In genomic region chr16:84532299-84532724, GRCh38 we compare ENCODE assay signal across 8 cellular contexts. TPM values are rescaled to one million over a fixed set of nuclear protein-coding genes. Genes with fewer than 3 reads are reported as not detected.
A peak's percentile ranks its signal among the peaks of the same experiment; 100 is the strongest.
DNase-seq lines count a peak whose midpoint lies in the region; ATAC-seq and TF ChIP-seq lines count a peak whose summit lies in the region.

No MANE protein-coding gene starts in this region.

- peak; percentile 80 to 92 (median 90) for ATAC-seq in heart right ventricle
- ATAC-seq in HG03520 (IDR thresholded peaks at IDR 0.05; ENCODE audit: unreplicated experiment): no peak
- no peak for ATAC-seq in HG03039 (IDR thresholded peaks at IDR 0.05; ENCODE audit: unreplicated experiment)
- ATAC-seq in activated CD8-positive, alpha-beta memory T cell treated with anti-CD3 and anti-CD28 coated beads, Interleukin-2, amount 10 ng/mL, durations not matched to agents 7 days and 5 days: no peak

- no peaks in the 10 kb centered on the region for H3K27me3 ChIP-seq in heart right ventricle

- CTCF ChIA-PET in activated CD8-positive, alpha-beta memory T cell treated with anti-CD3 and anti-CD28 coated beads, Interleukin-2, amount 10 ng/mL, durations not matched to agents 7 days and 5 days (lab: Charles Lee): interaction anchor here (1.3 to 1.6 kb wide), 2 partner anchors 12 to 17 kb away, joined by 4 to 5 read pairs; no protein-coding TSS in a partner anchor

- TF ChIP-seq CTCF in heart right ventricle (IDR thresholded peaks at IDR 0.05) (no peak), retinal pigment epithelial cell (conservative IDR thresholded peaks at IDR 0.05; ENCODE audit: low read depth, low read length) (no peak)

- no peaks in the 10 kb centered on the region for H3K27me3 Mint-ChIP-seq in activated T-helper 1 cell treated with anti-CD3 and anti-CD28 coated beads, Interleukin-12 subunit alpha, Interleukin-12 subunit beta, Interleukin-2, Interleukin-4 antibody, amounts not matched to agents 30 ng/mL and 10 ng/mL and 1 ng/mL, durations not matched to agents 14 hours and 24 hours and 36 hours (ENCODE audit: insufficient read depth)
- H3K27me3 Mint-ChIP-seq in immature natural killer cell (ENCODE audit: low read depth in 3 of 3): peaks cover 6 to 12% (median 11%) of the 10 kb centered on the region in 3 donors
- H3K27me3 Mint-ChIP-seq in activated CD8-positive, alpha-beta memory T cell treated with anti-CD3 and anti-CD28 coated beads, Interleukin-2, amount 10 ng/mL, durations not matched to agents 7 days and 5 days: no peaks in the 10 kb centered on the region

- H3K4me3 Mint-ChIP-seq in activated T-helper 1 cell treated with anti-CD3 and anti-CD28 coated beads, Interleukin-12 subunit alpha, Interleukin-12 subunit beta, Interleukin-2, Interleukin-4 antibody, amounts not matched to agents 30 ng/mL and 10 ng/mL and 1 ng/mL, durations not matched to agents 14 hours and 24 hours and 36 hours: no peak overlapping the region
- no peak overlapping the region for H3K4me3 Mint-ChIP-seq in immature natural killer cell
- H3K4me3 Mint-ChIP-seq in activated CD8-positive, alpha-beta memory T cell treated with anti-CD3 and anti-CD28 coated beads, Interleukin-2, amount 10 ng/mL, durations not matched to agents 7 days and 5 days: no peak overlapping the region

- H3K27ac ChIP-seq in heart right ventricle: peak overlapping the region; percentile 24 to 86 (median 68)

- intact Hi-C loops in activated T-helper 1 cell treated with anti-CD3 and anti-CD28 coated beads, Interleukin-12 subunit alpha, Interleukin-12 subunit beta, Interleukin-2, Interleukin-4 antibody, amounts not matched to agents 30 ng/mL and 10 ng/mL and 1 ng/mL, durations not matched to agents 14 hours and 24 hours and 36 hours (cut with micrococcal nuclease): no loop called here
- intact Hi-C loops in heart right ventricle (cut with DNase I): no loop called here

- peaks cover 12 to 53% (median 34%) of the 10 kb centered on the region in 9 donors for H3K4me1 ChIP-seq in heart right ventricle

- H3K4me3 ChIP-seq in heart right ventricle (no peak overlapping the region), retinal pigment epithelial cell (ENCODE audit: low read length) (no peak overlapping the region)

- WGBS in heart right ventricle, 2 donors: 24 to 36% methylated on average over 10 of the region's 10 CpGs

- H3K27ac Mint-ChIP-seq in activated T-helper 1 cell treated with anti-CD3 and anti-CD28 coated beads, Interleukin-12 subunit alpha, Interleukin-12 subunit beta, Interleukin-2, Interleukin-4 antibody, amounts not matched to agents 30 ng/mL and 10 ng/mL and 1 ng/mL, durations not matched to agents 14 hours and 24 hours and 36 hours: peak overlapping the region; percentile 48
- H3K27ac Mint-ChIP-seq in immature natural killer cell: no peak overlapping the region
- no peak overlapping the region for H3K27ac Mint-ChIP-seq in activated CD8-positive, alpha-beta memory T cell treated with anti-CD3 and anti-CD28 coated beads, Interleukin-2, amount 10 ng/mL, durations not matched to agents 7 days and 5 days

- no peaks in the 10 kb centered on the region for H3K36me3 ChIP-seq in heart right ventricle

- DNase-seq in GM04504 (ENCODE audit: low read depth) (peak; percentile 95), heart right ventricle (peak; percentile 56 to 62), retinal pigment epithelial cell (ENCODE audit: low read depth) (peak; percentile 91), immature natural killer cell (no peak)
- no peak for DNase-seq in activated T-helper 1 cell treated with anti-CD3 and anti-CD28 coated beads, Interleukin-12 subunit alpha, Interleukin-12 subunit beta, Interleukin-2, Interleukin-4 antibody, amounts not matched to agents 30 ng/mL and 10 ng/mL and 1 ng/mL, durations not matched to agents 14 hours and 24 hours and 36 hours (ENCODE audit: low spot score)
- DNase-seq in activated CD8-positive, alpha-beta memory T cell treated with anti-CD3 and anti-CD28 coated beads, Interleukin-2, amount 10 ng/mL, durations not matched to agents 7 days and 5 days: no peak

- H3K9me3 ChIP-seq in heart right ventricle: peaks cover 0 to 10% (median 0%) of the 10 kb centered on the region in 11 donors

- peaks cover 25% of the 10 kb centered on the region for H3K9me3 Mint-ChIP-seq in activated T-helper 1 cell treated with anti-CD3 and anti-CD28 coated beads, Interleukin-12 subunit alpha, Interleukin-12 subunit beta, Interleukin-2, Interleukin-4 antibody, amounts not matched to agents 30 ng/mL and 10 ng/mL and 1 ng/mL, durations not matched to agents 14 hours and 24 hours and 36 hours
- H3K9me3 Mint-ChIP-seq in immature natural killer cell: peaks cover 0 to 7% (median 4%) of the 10 kb centered on the region in 6 donors
- peaks cover 20% of the 10 kb centered on the region for H3K9me3 Mint-ChIP-seq in activated CD8-positive, alpha-beta memory T cell treated with anti-CD3 and anti-CD28 coated beads, Interleukin-2, amount 10 ng/mL, durations not matched to agents 7 days and 5 days (ENCODE audit: low read depth)

- H3K4me1 Mint-ChIP-seq in activated T-helper 1 cell treated with anti-CD3 and anti-CD28 coated beads, Interleukin-12 subunit alpha, Interleukin-12 subunit beta, Interleukin-2, Interleukin-4 antibody, amounts not matched to agents 30 ng/mL and 10 ng/mL and 1 ng/mL, durations not matched to agents 14 hours and 24 hours and 36 hours (ENCODE audit: low read depth): peaks cover 18% of the 10 kb centered on the region
- H3K4me1 Mint-ChIP-seq in immature natural killer cell: no peaks in the 10 kb centered on the region
- peaks cover 33% of the 10 kb centered on the region for H3K4me1 Mint-ChIP-seq in activated CD8-positive, alpha-beta memory T cell treated with anti-CD3 and anti-CD28 coated beads, Interleukin-2, amount 10 ng/mL, durations not matched to agents 7 days and 5 days

- H3K36me3 Mint-ChIP-seq in activated T-helper 1 cell treated with anti-CD3 and anti-CD28 coated beads, Interleukin-12 subunit alpha, Interleukin-12 subunit beta, Interleukin-2, Interleukin-4 antibody, amounts not matched to agents 30 ng/mL and 10 ng/mL and 1 ng/mL, durations not matched to agents 14 hours and 24 hours and 36 hours (ENCODE audit: low read depth): peaks cover 59% of the 10 kb centered on the region
- peaks cover 0 to 12% (median 0%) of the 10 kb centered on the region in 3 donors for H3K36me3 Mint-ChIP-seq in immature natural killer cell
- H3K36me3 Mint-ChIP-seq in activated CD8-positive, alpha-beta memory T cell treated with anti-CD3 and anti-CD28 coated beads, Interleukin-2, amount 10 ng/mL, durations not matched to agents 7 days and 5 days: peaks cover 55% of the 10 kb centered on the region

RNA-seq across cellular contexts. Expression of gene MEAK7, which starts 27.9 kb away (rescaled TPM):
- total RNA-seq in activated T-helper 1 cell treated with anti-CD3 and anti-CD28 coated beads, Interleukin-12 subunit alpha, Interleukin-12 subunit beta, Interleukin-2, Interleukin-4 antibody, amounts not matched to agents 30 ng/mL and 10 ng/mL and 1 ng/mL, durations not matched to agents 14 hours and 24 hours and 36 hours: 10.6 and 10.9 TPM in 2 replicates
- 1 to 10 TPM; 3.3 to 7.6 (median 5.7) TPM for total RNA-seq in heart right ventricle
- polyA plus RNA-seq in heart right ventricle: 1 to 10 TPM; 3.2 to 3.4 TPM
- polyA plus RNA-seq in immature natural killer cell: 1 to 10 TPM; 3.0 to 5.2 (median 5.1) TPM
- total RNA-seq in activated CD8-positive, alpha-beta memory T cell treated with anti-CD3 and anti-CD28 coated beads, Interleukin-2, amount 10 ng/mL, durations not matched to agents 7 days and 5 days: 10 to 100 TPM; 37.9 to 73.9 TPM

Comparison
In these comparisons a context has a peak if more than half of its experiments do, and no peak if none do; other contexts are left out.
1. DNase-seq: peak in GM04504 (single experiment), heart right ventricle (2 of 2) and retinal pigment epithelial cell (single experiment); none in activated T-helper 1 cell treated with anti-CD3 and anti-CD28 coated beads, Interleukin-12 subunit alpha, Interleukin-12 subunit beta, Interleukin-2, Interleukin-4 antibody, amounts not matched to agents 30 ng/mL and 10 ng/mL and 1 ng/mL, durations not matched to agents 14 hours and 24 hours and 36 hours (single experiment), immature natural killer cell (0 of 3) and activated CD8-positive, alpha-beta memory T cell treated with anti-CD3 and anti-CD28 coated beads, Interleukin-2, amount 10 ng/mL, durations not matched to agents 7 days and 5 days (single experiment).
2. ATAC-seq: peak in heart right ventricle (8 of 8); none in HG03520 (single experiment), HG03039 (single experiment) and activated CD8-positive, alpha-beta memory T cell treated with anti-CD3 and anti-CD28 coated beads, Interleukin-2, amount 10 ng/mL, durations not matched to agents 7 days and 5 days (single experiment).